8 cellular contexts compared by ENCODE assay signal in genomic region chr20:36860811-36861624, GRCh38. TPM values are rescaled to one million over a fixed set of nuclear protein-coding genes. Genes with fewer than 3 reads are reported as not detected.
DNase-seq lines count a peak whose midpoint lies in the region; ATAC-seq and TF ChIP-seq lines count a peak whose summit lies in the region.

No MANE protein-coding gene starts in this region.

- peaks cover 25% of the 10 kb centered on the region for H3K27me3 Mint-ChIP-seq in GM23338 (ENCODE audit: insufficient read depth, low read depth, poor library complexity)
- peaks cover 9 to 30% of the 10 kb centered on the region in 2 donors for H3K27me3 Mint-ChIP-seq in T-cell

- no peak for TF ChIP-seq CTCF in GM23338 (conservative IDR thresholded peaks at IDR 0.05; ENCODE audit: low read depth in 2 of 2)
- TF ChIP-seq CTCF in fibroblast of pulmonary artery (IDR thresholded peaks at IDR 0.05; ENCODE audit: low read length, missing control alignments): no peak

- peaks cover 54% of the 10 kb centered on the region for H3K4me1 Mint-ChIP-seq in GM23338
- H3K4me1 Mint-ChIP-seq in T-cell: peaks cover 12 to 34% (median 15%) of the 10 kb centered on the region in 3 donors

- H3K27ac Mint-ChIP-seq in GM23338 (no peak overlapping the region), T-cell (no peak overlapping the region)

- H3K36me3 ChIP-seq in GM23338 (ENCODE audit: insufficient read depth): no peaks in the 10 kb centered on the region

- no peaks in the 10 kb centered on the region for H3K9me2 ChIP-seq in GM23338 (ENCODE audit: insufficient read depth)

- H3K27me3 ChIP-seq in GM23338 (ENCODE audit: insufficient read depth): peaks cover 25% of the 10 kb centered on the region

- no peaks in the 10 kb centered on the region for H3F3A ChIP-seq in GM23338 (replicated peaks; ENCODE audit: low read depth)

- no peak for ATAC-seq in GM23338
- ATAC-seq in T-cell (replicated peaks in 1 of 4): no peak
- no peak for ATAC-seq in GM18861 (IDR thresholded peaks at IDR 0.05; ENCODE audit: unreplicated experiment)
- no peak for ATAC-seq in HG02840 (IDR thresholded peaks at IDR 0.05; ENCODE audit: low FRiP score, unreplicated experiment)

- H4K20me1 ChIP-seq in GM23338 (replicated peaks; ENCODE audit: insufficient read depth): peaks cover 10% of the 10 kb centered on the region

- H3K4me3 ChIP-seq in GM23338: peak overlapping the region; percentile 73; the same call in 1 of the 2 replicates
- H3K4me3 ChIP-seq in fibroblast of pulmonary artery (replicated peaks; ENCODE audit: low read depth, low read length): peak overlapping the region; percentile 64
- peak overlapping the region; percentile 68 for H3K4me3 ChIP-seq in skeletal muscle cell (ENCODE audit: low read depth, low read length)

- no peak overlapping the region for H2AFZ ChIP-seq in GM23338

- DNase-seq in GM23338 (ENCODE audit: low spot score) (no peak), T-cell (no peak), fibroblast of pulmonary artery (ENCODE audit: low read depth) (no peak), skeletal muscle cell (ENCODE audit: low read depth) (no peak), NCI-H1694 (lab: John Stamatoyannopoulos, UW) (no peak)
- DNase-seq in activated CD4-positive, CD25-positive, alpha-beta regulatory T cell treated with anti-CD3 and anti-CD28 coated beads, Interleukin-2, amount 50 U/mL, for 72 hours: no peak

- H3K27ac ChIP-seq in GM23338 (ENCODE audit: low read depth): no peak overlapping the region

- CTCF ChIA-PET in T-cell (lab: Charles Lee): no interaction called here

- peak overlapping the region; percentile 32; the same call in 1 of the 2 replicates for H3K4me2 ChIP-seq in GM23338

- H3K36me3 Mint-ChIP-seq in GM23338 (ENCODE audit: low read depth): peaks cover 4% of the 10 kb centered on the region; the same call in 2 of the 3 replicates
- H3K36me3 Mint-ChIP-seq in T-cell: no peaks in the 10 kb centered on the region

- POLR2A ChIA-PET in T-cell (lab: Charles Lee): interaction anchor here in 1 of 2 donors (0.6 kb wide), 1 partner anchor 7 kb away, joined by 3 read pairs; no protein-coding TSS in a partner anchor

- peaks cover 22% of the 10 kb centered on the region for H3K4me1 ChIP-seq in GM23338 (ENCODE audit: insufficient read depth)

- H3K9me3 Mint-ChIP-seq in GM23338 (no peaks in the 10 kb centered on the region), T-cell (no peaks in the 10 kb centered on the region)

- H3K79me2 ChIP-seq in GM23338 (replicated peaks; ENCODE audit: insufficient read depth): peaks cover 27% of the 10 kb centered on the region

- H3K4me3 Mint-ChIP-seq in GM23338 (peak overlapping the region; percentile 75; the same call in 2 of the 3 replicates), T-cell (peak overlapping the region; percentile 43 to 57 (median 56))

TF ChIP-seq in GM23338, 12 proteins besides CTCF, POLR2A, EP300 and RAD21:
- TF ChIP-seq CREB1 (CRISPR knock-in tag; IDR thresholded peaks at IDR 0.05; ENCODE audit: low read depth): no peak
- TF ChIP-seq EZH2phosphoT487 (IDR thresholded peaks at IDR 0.05; ENCODE audit: unreplicated experiment): no peak
- TF ChIP-seq ZNF114 (CRISPR knock-in tag; IDR thresholded peaks at IDR 0.05): no peak
- TF ChIP-seq STAT1 (IDR thresholded peaks at IDR 0.05; ENCODE audit: unreplicated experiment): no peak
- no peak for TF ChIP-seq JUNB (IDR thresholded peaks at IDR 0.05; ENCODE audit: unreplicated experiment)
- TF ChIP-seq NANOG (IDR thresholded peaks at IDR 0.05; ENCODE audit: borderline replicate concordance): no peak
- TF ChIP-seq EZH2 (IDR thresholded peaks at IDR 0.05; ENCODE audit: low read depth, unreplicated experiment): no peak
- no peak for TF ChIP-seq REST (IDR thresholded peaks at IDR 0.05; ENCODE audit: unreplicated experiment)
- TF ChIP-seq ZNF462 (CRISPR knock-in tag; IDR thresholded peaks at IDR 0.05): no peak

RNA-seq across cellular contexts. Expression of gene TLDC2, which starts 14.9 kb away (rescaled TPM):
- 0.38 and 0.85 TPM in 2 replicates for total RNA-seq in GM23338 (2014; rRNA removed; shearing (Covaris generic))
- 0.16 and 0.28 TPM in 2 replicates for polyA plus RNA-seq in GM23338 (2016; fragmentation: Nextera tagmentation; extraction: Ambion mirVana)
- under 1 TPM in 1 of 5 donors, not detected in 4; 0.33 TPM for total RNA-seq in T-cell
